ENCODE assay signal across 16 cellular contexts in the genomic region with DNA sequence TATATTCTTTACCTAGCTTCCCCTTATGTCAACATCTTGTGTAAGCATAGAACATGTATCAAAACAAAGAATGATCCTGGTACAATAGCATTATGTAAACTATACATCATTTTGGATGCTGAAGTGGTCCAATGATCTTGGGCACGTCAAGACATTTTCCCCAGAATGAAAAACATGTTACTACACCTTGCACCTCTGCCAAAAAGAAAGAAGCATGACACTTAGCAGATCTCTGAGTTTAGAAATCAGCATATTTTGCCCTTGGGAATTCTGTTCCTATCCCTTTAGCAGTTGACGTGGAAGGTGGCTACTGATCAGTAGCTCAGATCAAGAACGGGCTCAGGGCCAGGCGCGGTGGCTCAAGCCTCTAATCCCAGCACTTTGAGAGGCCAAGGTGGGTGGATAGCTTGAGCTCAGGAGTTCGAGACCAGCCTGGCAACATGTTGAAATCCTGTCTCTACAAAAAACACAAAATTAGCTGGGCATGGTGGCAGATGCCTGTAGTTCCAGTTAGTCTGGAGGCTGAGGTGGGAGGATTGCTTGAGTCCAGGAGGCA. TPM values are rescaled to one million over a fixed set of nuclear protein-coding genes. Genes with fewer than 3 reads are reported as not detected.
DNase-seq lines count a peak whose midpoint lies in the region; ATAC-seq and TF ChIP-seq lines count a peak whose summit lies in the region.
"Had no signal": no experiment of that assay in that cellular context is flagged by ENCODE, and none has a peak within 500 bp of the region (broad histone marks: within the 10 kb centered on the region; RNA-seq: fewer than 3 reads in every experiment).

No MANE protein-coding gene starts in this region.

- intact Hi-C loops in CD4-positive, alpha-beta T cell (cut with DNase I, micrococcal nuclease): loop anchor here (5.0 to 10.0 kb wide), 3 partner anchors 108 to 298 kb away; a partner anchor contains a TSS
- intact Hi-C loops in left cardiac atrium (cut with DNase I): loop anchor here (5.0 to 10.0 kb wide), 3 partner anchors 81 to 211 kb away; a partner anchor contains a TSS

- no peaks in the 10 kb centered on the region for H3K27me3 ChIP-seq in CD4-positive, alpha-beta T cell (ENCODE audit: control insufficient read depth, insufficient read depth, low read length)
- H3K27me3 ChIP-seq in neuronal stem cell (ENCODE audit: control insufficient read depth in 3 of 3, insufficient read depth in 3 of 3, low read depth in 1 of 3, low read length in 3 of 3): peaks cover 0 to 6% (median 0%) of the 10 kb centered on the region in 3 experiments
- H3K27me3 ChIP-seq: BLaER1 had no signal

- no peaks in the 10 kb centered on the region for H3K36me3 ChIP-seq in HEK293 (ENCODE audit: control insufficient read depth in 2 of 2, insufficient read depth in 1 of 2, low read length in 2 of 2)
- peaks cover 0 to 5% of the 10 kb centered on the region in 2 donors for H3K36me3 ChIP-seq in neuronal stem cell (replicated peaks in 1 of 2; ENCODE audit: control insufficient read depth in 2 of 2, insufficient read depth in 2 of 2, low read length in 2 of 2)

- no peak overlapping the region for H2AK5ac ChIP-seq in neuronal stem cell (ENCODE audit: low read depth, low read length)

- H3K14ac ChIP-seq in neuronal stem cell (ENCODE audit: low read length): no peak overlapping the region

- H3K4me1 ChIP-seq in HEK293 (ENCODE audit: control insufficient read depth, insufficient read depth, low read length) (no peaks in the 10 kb centered on the region), neuronal stem cell (ENCODE audit: control insufficient read depth in 2 of 2, insufficient read depth in 1 of 2, low read depth in 1 of 2, low read length in 2 of 2) (peaks cover 3 to 4% of the 10 kb centered on the region in 2 donors)

- WGBS in neuronal stem cell (ENCODE audit: extremely low coverage in 2 of 2, insufficient read length in 2 of 2, insufficient replicate concordance in 1 of 2), 2 donors: no CpG with 5 or more reads among the region's 6 CpGs

- TF ChIP-seq CTCF in CD4-positive, alpha-beta T cell (IDR thresholded peaks at IDR 0.05): no peak
- TF ChIP-seq CTCF in HEK293 (tag by site-specific recombination; IDR thresholded peaks at IDR 0.05): no peak

- H3K79me1 ChIP-seq in neuronal stem cell (ENCODE audit: low read depth, low read length): peaks cover 5% of the 10 kb centered on the region

- no peak overlapping the region for H3K23ac ChIP-seq in neuronal stem cell (ENCODE audit: low read depth, low read length, poor library complexity)

- H3K4me3 Mint-ChIP-seq in CD4-positive, alpha-beta T cell: peak overlapping the region; percentile 99
- peak overlapping the region; percentile 97 to 98 for H3K4me3 Mint-ChIP-seq in effector memory CD8-positive, alpha-beta T cell
- H3K4me3 Mint-ChIP-seq: H9 had no signal

- no peak overlapping the region for H3K4me3 ChIP-seq in HEK293 (ENCODE audit: low read depth, low read length)
- H3K4me3 ChIP-seq in neuronal stem cell (ENCODE audit: low read length in 2 of 2): no peak overlapping the region
- H3K4me3 ChIP-seq: BLaER1, PC-9, SK-N-MC had no signal

- ATAC-seq in CD4-positive, alpha-beta T cell (ENCODE audit: poor library complexity): no peak
- no peak for ATAC-seq in effector memory CD8-positive, alpha-beta T cell (replicated peaks)
- ATAC-seq in HG03442 (IDR thresholded peaks at IDR 0.05; ENCODE audit: unreplicated experiment) (no peak), left cardiac atrium (no peak)

- H3K9me3 ChIP-seq in CD4-positive, alpha-beta T cell (ENCODE audit: control insufficient read depth, low read length): no peaks in the 10 kb centered on the region
- no peaks in the 10 kb centered on the region for H3K9me3 ChIP-seq in HEK293 (ENCODE audit: control insufficient read depth, insufficient read depth, low read depth, low read length)
- no peaks in the 10 kb centered on the region for H3K9me3 ChIP-seq in neuronal stem cell (replicated peaks in 1 of 2; ENCODE audit: control insufficient read depth in 2 of 2, insufficient read depth in 1 of 2, low read depth in 1 of 2, low read length in 2 of 2)
- H3K9me3 ChIP-seq: BLaER1 had no signal

- no peak overlapping the region for H4K8ac ChIP-seq in neuronal stem cell (ENCODE audit: low read depth, low read length)

- H3K9ac ChIP-seq in neuronal stem cell (ENCODE audit: low read depth, low read length, poor library complexity): no peak overlapping the region
- H3K9ac ChIP-seq: BLaER1 had no signal

- H3K4me1 Mint-ChIP-seq in CD4-positive, alpha-beta T cell (ENCODE audit: low read depth): peaks cover 45% of the 10 kb centered on the region
- H3K4me1 Mint-ChIP-seq in effector memory CD8-positive, alpha-beta T cell (ENCODE audit: low read depth in 2 of 2): peaks cover 23 to 24% of the 10 kb centered on the region in 2 donors

- H3K36me3 Mint-ChIP-seq in CD4-positive, alpha-beta T cell (ENCODE audit: low read depth): peaks cover 23% of the 10 kb centered on the region
- H3K36me3 Mint-ChIP-seq in effector memory CD8-positive, alpha-beta T cell (ENCODE audit: insufficient read depth): peaks cover 16% of the 10 kb centered on the region

- H2BK15ac ChIP-seq in neuronal stem cell (ENCODE audit: low read length): peak overlapping the region; percentile 63

- POLR2A ChIA-PET in CD4-positive, alpha-beta T cell (lab: Charles Lee): interaction anchor here (0.6 to 4.1 kb wide), 3 partner anchors 43 to 299 kb away, joined by 5 to 37 read pairs (median 16); a partner anchor contains a TSS
- POLR2A ChIA-PET in HEK293 (lab: Yijun Ruan, JAX): no interaction called here

- no peak overlapping the region for H3K18ac ChIP-seq in neuronal stem cell (ENCODE audit: low read length)

- no peaks in the 10 kb centered on the region for H3K27me3 Mint-ChIP-seq in CD4-positive, alpha-beta T cell
- no peaks in the 10 kb centered on the region for H3K27me3 Mint-ChIP-seq in effector memory CD8-positive, alpha-beta T cell

- no peak overlapping the region for H3K4me2 ChIP-seq in neuronal stem cell (ENCODE audit: insufficient read depth, low read length, poor library complexity, severe bottlenecking)
- H3K4me2 ChIP-seq: BLaER1 had no signal

- no peak overlapping the region for H2BK12ac ChIP-seq in neuronal stem cell (ENCODE audit: low read length)

- no peak overlapping the region for H2AFZ ChIP-seq in neuronal stem cell (ENCODE audit: low read length)
- H2AFZ ChIP-seq: PC-9 had no signal

- no peak overlapping the region for H3K4ac ChIP-seq in neuronal stem cell (ENCODE audit: low read length)

- no peaks in the 10 kb centered on the region for H3K9me3 Mint-ChIP-seq in CD4-positive, alpha-beta T cell
- H3K9me3 Mint-ChIP-seq in effector memory CD8-positive, alpha-beta T cell: no peaks in the 10 kb centered on the region
- H3K9me3 Mint-ChIP-seq: H9 had no signal

- DNase-seq in CD4-positive, alpha-beta T cell: no peak
- no peak for DNase-seq in effector memory CD8-positive, alpha-beta T cell
- DNase-seq in neuronal stem cell (ENCODE audit: low spot score): no peak
- DNase-seq in NOMO-1 (lab: John Stamatoyannopoulos, UW; ENCODE audit: unreplicated experiment in 2 of 2): no peak
- DNase-seq in NK-92 (lab: John Stamatoyannopoulos, UW; ENCODE audit: unreplicated experiment): no peak
- DNase-seq in left cardiac atrium: no peak
- DNase-seq: COR-L47, H9, NCI-H1436, NCI-H2081, NCI-H345, PC-9 had no signal

- H2BK120ac ChIP-seq in neuronal stem cell (ENCODE audit: low read depth, low read length): no peak overlapping the region

- H4K91ac ChIP-seq in neuronal stem cell (ENCODE audit: low read depth, low read length, poor library complexity): no peak overlapping the region

- H3K27ac ChIP-seq in CD4-positive, alpha-beta T cell (ENCODE audit: low read depth, low read length): no peak overlapping the region
- H3K27ac ChIP-seq in HEK293 (ENCODE audit: extremely low read depth, low read depth, low read length) (no peak overlapping the region), neuronal stem cell (replicated peaks; ENCODE audit: low read length) (no peak overlapping the region)
- H3K27ac ChIP-seq: BLaER1, PC-9, SK-N-MC had no signal

- CTCF ChIA-PET in CD4-positive, alpha-beta T cell (lab: Charles Lee): interaction anchor here (1.0 to 1.9 kb wide), 3 partner anchors 206 to 280 kb away, joined by 6 to 7 read pairs (median 6); no protein-coding TSS in a partner anchor
- CTCF ChIA-PET in HEK293 (lab: Yijun Ruan, JAX): interaction anchor here (1.1 to 1.2 kb wide), 2 partner anchors 42 to 281 kb away, joined by 3 to 8 read pairs; no protein-coding TSS in a partner anchor

- no peak overlapping the region for H2BK5ac ChIP-seq in neuronal stem cell (ENCODE audit: low read length)

- peak overlapping the region; percentile 99 for H3K27ac Mint-ChIP-seq in CD4-positive, alpha-beta T cell
- H3K27ac Mint-ChIP-seq in effector memory CD8-positive, alpha-beta T cell: no peak overlapping the region
- H3K27ac Mint-ChIP-seq: H9 had no signal

TF ChIP-seq in HEK293, 187 proteins besides CTCF, POLR2A, EP300 and RAD21:
- TF ChIP-seq ZNF48 (tag by site-specific recombination; IDR thresholded peaks at IDR 0.05): no peak
- TF ChIP-seq ZNF10 (tag by site-specific recombination; IDR thresholded peaks at IDR 0.05): 0 out of 2 replicates have a peak, but pooled peaks have one; percentile 26

RNA-seq across cellular contexts. Expression of a gene that starts 1.7 kb away (rescaled TPM):
- 10 to 100 TPM in 1 of 2 experiments, 1 to 10 TPM in 1; 8.3 to 10.2 TPM for total RNA-seq in CD4-positive, alpha-beta T cell
- 10.0 TPM for polyA plus RNA-seq in neuronal stem cell (2013, experiment 1 of 2)
- 10.5 TPM for polyA plus RNA-seq in neuronal stem cell (2013, experiment 2 of 2)
- 10 to 100 TPM; 13.4 to 13.8 TPM for total RNA-seq in left cardiac atrium
